4 cellular contexts compared by ENCODE assay signal in the genomic region with DNA sequence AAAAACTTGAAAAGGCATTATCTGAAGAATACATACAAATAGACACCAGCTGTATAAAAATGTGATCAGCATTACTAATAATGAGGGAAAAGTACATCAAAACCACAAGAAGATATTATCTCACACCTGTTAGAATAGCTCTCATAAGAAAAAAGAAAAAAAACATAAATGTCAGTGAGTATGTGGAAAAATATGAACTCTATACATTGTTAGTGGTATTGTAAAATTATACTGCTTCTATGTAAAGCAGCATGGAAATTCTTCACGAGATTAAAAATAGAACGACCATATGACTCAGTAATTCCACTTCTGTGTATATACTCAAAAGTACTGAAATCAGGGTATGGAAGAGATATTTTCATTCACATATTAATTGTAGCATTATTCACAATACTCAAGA.
"Had no signal": no experiment of that assay in that cellular context is flagged by ENCODE, and none has a peak within 500 bp of the region (broad histone marks: within the 10 kb centered on the region; RNA-seq: fewer than 3 reads in every experiment).

No MANE protein-coding gene starts in this region.

- ATAC-seq: GM23338 had no signal

- DNase-seq: H9, HCEC 1CT, IMR-90 had no signal

- H3K4me3 ChIP-seq: GM23338 had no signal
